In the genomic region with DNA sequence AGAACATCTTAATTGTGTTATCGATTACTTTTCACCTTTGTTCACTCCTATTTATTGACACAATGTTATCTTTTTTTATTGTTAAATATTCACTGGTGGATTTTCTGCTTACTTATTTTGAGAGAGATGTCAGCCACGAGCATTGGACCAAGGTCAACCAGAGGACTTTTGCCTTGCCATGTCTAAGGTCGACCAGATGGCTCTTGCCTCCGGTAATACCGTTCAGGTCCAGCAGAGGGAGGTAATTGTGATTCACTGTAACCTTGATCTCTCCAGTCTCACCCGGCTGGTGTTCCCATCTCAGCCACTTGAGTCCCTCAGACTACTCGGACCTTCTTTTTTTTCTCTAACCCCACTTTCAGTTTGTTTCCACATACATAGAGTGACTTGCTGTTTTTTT, we compare ENCODE assay signal across 2 cellular contexts.
TF ChIP-seq lines count a peak whose summit lies in the region.

No MANE protein-coding gene starts in this region.

TF ChIP-seq in SK-N-SH treated with all-trans-retinoic acid at 6 μM for 48 hours, 23 proteins besides CTCF, POLR2A, EP300 and RAD21 (continued from another document):
- TF ChIP-seq, protein P1, sequence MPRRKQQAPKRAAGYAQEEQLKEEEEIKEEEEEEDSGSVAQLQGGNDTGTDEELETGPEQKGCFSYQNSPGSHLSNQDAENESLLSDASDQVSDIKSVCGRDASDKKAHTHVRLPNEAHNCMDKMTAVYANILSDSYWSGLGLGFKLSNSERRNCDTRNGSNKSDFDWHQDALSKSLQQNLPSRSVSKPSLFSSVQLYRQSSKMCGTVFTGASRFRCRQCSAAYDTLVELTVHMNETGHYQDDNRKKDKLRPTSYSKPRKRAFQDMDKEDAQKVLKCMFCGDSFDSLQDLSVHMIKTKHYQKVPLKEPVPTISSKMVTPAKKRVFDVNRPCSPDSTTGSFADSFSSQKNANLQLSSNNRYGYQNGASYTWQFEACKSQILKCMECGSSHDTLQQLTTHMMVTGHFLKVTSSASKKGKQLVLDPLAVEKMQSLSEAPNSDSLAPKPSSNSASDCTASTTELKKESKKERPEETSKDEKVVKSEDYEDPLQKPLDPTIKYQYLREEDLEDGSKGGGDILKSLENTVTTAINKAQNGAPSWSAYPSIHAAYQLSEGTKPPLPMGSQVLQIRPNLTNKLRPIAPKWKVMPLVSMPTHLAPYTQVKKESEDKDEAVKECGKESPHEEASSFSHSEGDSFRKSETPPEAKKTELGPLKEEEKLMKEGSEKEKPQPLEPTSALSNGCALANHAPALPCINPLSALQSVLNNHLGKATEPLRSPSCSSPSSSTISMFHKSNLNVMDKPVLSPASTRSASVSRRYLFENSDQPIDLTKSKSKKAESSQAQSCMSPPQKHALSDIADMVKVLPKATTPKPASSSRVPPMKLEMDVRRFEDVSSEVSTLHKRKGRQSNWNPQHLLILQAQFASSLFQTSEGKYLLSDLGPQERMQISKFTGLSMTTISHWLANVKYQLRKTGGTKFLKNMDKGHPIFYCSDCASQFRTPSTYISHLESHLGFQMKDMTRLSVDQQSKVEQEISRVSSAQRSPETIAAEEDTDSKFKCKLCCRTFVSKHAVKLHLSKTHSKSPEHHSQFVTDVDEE (CRISPR knock-in tag; IDR thresholded peaks at IDR 0.05) = no peak
- no peak for TF ChIP-seq TOX (CRISPR knock-in tag; IDR thresholded peaks at IDR 0.05; ENCODE audit: borderline replicate concordance)
- TF ChIP-seq, protein P2, sequence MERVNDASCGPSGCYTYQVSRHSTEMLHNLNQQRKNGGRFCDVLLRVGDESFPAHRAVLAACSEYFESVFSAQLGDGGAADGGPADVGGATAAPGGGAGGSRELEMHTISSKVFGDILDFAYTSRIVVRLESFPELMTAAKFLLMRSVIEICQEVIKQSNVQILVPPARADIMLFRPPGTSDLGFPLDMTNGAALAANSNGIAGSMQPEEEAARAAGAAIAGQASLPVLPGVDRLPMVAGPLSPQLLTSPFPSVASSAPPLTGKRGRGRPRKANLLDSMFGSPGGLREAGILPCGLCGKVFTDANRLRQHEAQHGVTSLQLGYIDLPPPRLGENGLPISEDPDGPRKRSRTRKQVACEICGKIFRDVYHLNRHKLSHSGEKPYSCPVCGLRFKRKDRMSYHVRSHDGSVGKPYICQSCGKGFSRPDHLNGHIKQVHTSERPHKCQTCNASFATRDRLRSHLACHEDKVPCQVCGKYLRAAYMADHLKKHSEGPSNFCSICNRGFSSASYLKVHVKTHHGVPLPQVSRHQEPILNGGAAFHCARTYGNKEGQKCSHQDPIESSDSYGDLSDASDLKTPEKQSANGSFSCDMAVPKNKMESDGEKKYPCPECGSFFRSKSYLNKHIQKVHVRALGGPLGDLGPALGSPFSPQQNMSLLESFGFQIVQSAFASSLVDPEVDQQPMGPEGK (CRISPR knock-in tag; IDR thresholded peaks at IDR 0.05; ENCODE audit: borderline replicate concordance) = no peak
- no peak for TF ChIP-seq RARB (CRISPR knock-in tag; IDR thresholded peaks at IDR 0.05)

TF ChIP-seq in WTC11, 78 proteins besides CTCF, POLR2A, EP300 and RAD21 (continued from another document):
- TF ChIP-seq, protein P3, sequence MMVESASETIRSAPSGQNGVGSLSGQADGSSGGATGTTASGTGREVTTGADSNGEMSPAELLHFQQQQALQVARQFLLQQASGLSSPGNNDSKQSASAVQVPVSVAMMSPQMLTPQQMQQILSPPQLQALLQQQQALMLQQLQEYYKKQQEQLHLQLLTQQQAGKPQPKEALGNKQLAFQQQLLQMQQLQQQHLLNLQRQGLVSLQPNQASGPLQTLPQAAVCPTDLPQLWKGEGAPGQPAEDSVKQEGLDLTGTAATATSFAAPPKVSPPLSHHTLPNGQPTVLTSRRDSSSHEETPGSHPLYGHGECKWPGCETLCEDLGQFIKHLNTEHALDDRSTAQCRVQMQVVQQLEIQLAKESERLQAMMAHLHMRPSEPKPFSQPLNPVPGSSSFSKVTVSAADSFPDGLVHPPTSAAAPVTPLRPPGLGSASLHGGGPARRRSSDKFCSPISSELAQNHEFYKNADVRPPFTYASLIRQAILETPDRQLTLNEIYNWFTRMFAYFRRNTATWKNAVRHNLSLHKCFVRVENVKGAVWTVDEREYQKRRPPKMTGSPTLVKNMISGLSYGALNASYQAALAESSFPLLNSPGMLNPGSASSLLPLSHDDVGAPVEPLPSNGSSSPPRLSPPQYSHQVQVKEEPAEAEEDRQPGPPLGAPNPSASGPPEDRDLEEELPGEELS (CRISPR knock-in tag; IDR thresholded peaks at IDR 0.05) = no peak
- TF ChIP-seq JAZF1 (CRISPR knock-in tag; IDR thresholded peaks at IDR 0.05) = no peak
